ENCODE assay signal across 23 cellular contexts in the genomic region with DNA sequence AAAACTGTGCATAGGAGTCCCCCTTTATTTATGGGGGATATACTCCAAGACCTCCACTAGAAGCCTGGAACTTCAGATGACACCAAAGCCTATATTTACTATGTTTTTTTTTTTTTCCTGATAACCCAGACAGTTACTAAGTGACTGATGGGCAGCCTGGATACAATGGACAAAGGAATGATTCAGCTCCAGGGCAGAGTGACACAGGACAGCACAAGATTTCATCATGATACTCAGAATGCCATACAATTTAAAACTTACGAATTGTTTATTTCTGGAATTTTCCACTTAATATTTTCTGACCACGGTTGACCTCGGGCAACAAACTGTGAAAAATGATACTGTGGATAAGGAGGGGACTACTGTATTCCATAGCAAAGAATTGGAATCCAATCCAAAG.
DNase-seq lines count a peak whose midpoint lies in the region; ATAC-seq lines count a peak whose summit lies in the region.
"Had no signal": no experiment of that assay in that cellular context is flagged by ENCODE, and none has a peak within 500 bp of the region (broad histone marks: within the 10 kb centered on the region; RNA-seq: fewer than 3 reads in every experiment).

No MANE protein-coding gene starts in this region.

- peak overlapping the region; percentile 83 for H3K27ac ChIP-seq in angular gyrus (ENCODE audit: low read depth, low read length)
- H3K27ac ChIP-seq in substantia nigra (ENCODE audit: low read depth, low read length, poor library complexity, severe bottlenecking) = peak overlapping the region; percentile 80
- H3K27ac ChIP-seq: ovary, sigmoid colon had no signal

- DNase-seq in HT1080 (ENCODE audit: low read depth) (peak; percentile 62), kidney tubule cell (ENCODE audit: low spot score) (peak; percentile 31), substantia nigra (lab: John Stamatoyannopoulos, UW) (peak in 21 of 49 donors; percentile 2 to 62 (median 9)), SKM-1 (lab: John Stamatoyannopoulos, UW; ENCODE audit: unreplicated experiment) (no peak)
- DNase-seq: activated CD8-positive, alpha-beta memory T cell treated with anti-CD3 and anti-CD28 coated beads, Interleukin-2, amount 50 U/mL, for 4 hours; CD4-positive, alpha-beta T cell; cerebellar nuclear complex; DMS79; effector CD4-positive, alpha-beta T cell; erythroblast; foreskin fibroblast; kidney glomerular epithelial cell; naive thymus-derived CD8-positive, alpha-beta T cell; NCI-H1048; NCI-H187 treated with DMSO at 0.1 percent for 48 hours; NCI-H345; ovary; SHP77; sigmoid colon had no signal

- no peak for ATAC-seq in GM18520 (IDR thresholded peaks at IDR 0.05; ENCODE audit: unreplicated experiment)
- ATAC-seq in HG03159 (IDR thresholded peaks at IDR 0.05; ENCODE audit: unreplicated experiment) = no peak
- ATAC-seq: activated T-helper 17 cell treated with anti-CD3 and anti-CD28 coated beads, Interleukin-2, amount 50 U/mL, for 72 hours; naive thymus-derived CD8-positive, alpha-beta T cell had no signal
